In the genomic region with DNA sequence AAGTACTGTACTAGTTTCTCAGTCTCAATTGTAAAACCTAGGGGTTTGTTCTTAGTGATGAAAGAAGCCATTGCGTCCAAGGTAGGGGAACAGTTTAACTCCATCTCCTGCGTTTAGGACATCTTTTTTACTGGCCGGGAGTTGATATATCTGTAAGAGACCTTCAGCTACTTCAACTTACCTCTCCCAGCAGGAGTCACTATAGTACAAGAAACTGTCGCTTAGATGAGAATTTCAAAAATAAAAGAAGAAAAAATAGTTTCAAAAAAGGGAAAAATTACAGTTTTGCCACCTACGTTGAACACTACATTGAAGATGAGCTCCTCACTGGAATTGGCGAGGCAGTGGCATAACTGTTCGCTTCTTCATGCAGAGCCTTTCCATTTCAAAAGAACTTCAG, we compare ENCODE assay signal across 31 cellular contexts.
DNase-seq lines count a peak whose midpoint lies in the region; ATAC-seq, FAIRE-seq and TF ChIP-seq lines count a peak whose summit lies in the region.
"Had no signal": no experiment of that assay in that cellular context is flagged by ENCODE, and none has a peak within 500 bp of the region (broad histone marks: within the 10 kb centered on the region; RNA-seq: fewer than 3 reads in every experiment).

No MANE protein-coding gene starts in this region.

- H3K79me1 ChIP-seq in H1 (ENCODE audit: low read depth, low read length), result no peaks in the 10 kb centered on the region

- H3K27ac Mint-ChIP-seq in GM23338, result no peak overlapping the region
- no peak overlapping the region for H3K27ac Mint-ChIP-seq in activated CD8-positive, alpha-beta T cell treated with anti-CD3 and anti-CD28 coated beads for 36 hours
- H3K27ac Mint-ChIP-seq: CD14-positive monocyte; CD8-positive, alpha-beta memory T cell had no signal

- no peak overlapping the region for H3K4ac ChIP-seq in H1 (replicated peaks; ENCODE audit: insufficient read length, low read depth, low read length)

- no peaks in the 10 kb centered on the region for H3K9me3 ChIP-seq in H1 (ENCODE audit: insufficient read depth in 2 of 2, low read depth in 1 of 2, low read length in 1 of 2)
- H3K9me3 ChIP-seq in psoas muscle, result no peaks in the 10 kb centered on the region
- H3K9me3 ChIP-seq in colonic mucosa, result no peaks in the 10 kb centered on the region
- H3K9me3 ChIP-seq: BE2C, SJSA1 had no signal

- H3K9me3 Mint-ChIP-seq in GM23338, result no peaks in the 10 kb centered on the region
- no peaks in the 10 kb centered on the region for H3K9me3 Mint-ChIP-seq in activated CD8-positive, alpha-beta T cell treated with anti-CD3 and anti-CD28 coated beads for 36 hours
- H3K9me3 Mint-ChIP-seq: CD8-positive, alpha-beta memory T cell had no signal

- H2BK5ac ChIP-seq in H1 (ENCODE audit: low read depth, low read length), result no peak overlapping the region

- H2BK20ac ChIP-seq in H1 (ENCODE audit: low read length), result peak overlapping the region; percentile 87; the same call in 1 of the 2 replicates

- DNase-seq in GM23338 (ENCODE audit: low spot score), result peak; percentile 45
- DNase-seq in NCI-H69 (lab: John Stamatoyannopoulos, UW), result peak; percentile 4
- DNase-seq in H1 (ENCODE audit: low read depth in 1 of 2, low spot score in 2 of 2), result no peak
- no peak for DNase-seq in psoas muscle
- no peak for DNase-seq in colonic mucosa
- DNase-seq in activated CD8-positive, alpha-beta T cell treated with anti-CD3 and anti-CD28 coated beads for 36 hours, result no peak
- no peak for DNase-seq in amygdala (lab: John Stamatoyannopoulos, UW)
- no peak for DNase-seq in SIG-M5 treated with dmso at 0.1 percent for 504 hours (lab: John Stamatoyannopoulos, UW; ENCODE audit: unreplicated experiment)
- DNase-seq: 8988T; ACHN; BE2C; CD8-positive, alpha-beta memory T cell; DMS 273 treated with DMSO at 0.1 percent for 48 hours; DMS79 treated with DMSO at 0.1 percent for 48 hours; GF-D8; GM23248; HCEC 1CT; IMR-90; KG1; NCI-H1048; NCI-H1417; NCI-H1694; NCI-H2029 treated with DMSO at 0.1 percent for 48 hours; NCI-H2171 treated with DMSO at 0.1 percent for 48 hours; NCI-H524; NCI-H774; PC-3 had no signal

- no peak for TF ChIP-seq POLR2A in H1 (IDR thresholded peaks at IDR 0.05; ENCODE audit: control extremely low read depth in 1 of 2, low read depth in 2 of 2, low read length in 2 of 2)

- H3K18ac ChIP-seq in H1 (ENCODE audit: extremely low read depth, low read length), result no peak overlapping the region

- H3K4me2 ChIP-seq in GM23338 (no peak overlapping the region), H1 (ENCODE audit: insufficient read depth in 1 of 2, low read depth in 2 of 2, low read length in 2 of 2) (no peak overlapping the region)

- H3K4me1 Mint-ChIP-seq in GM23338, result peaks cover 55% of the 10 kb centered on the region
- H3K4me1 Mint-ChIP-seq in activated CD8-positive, alpha-beta T cell treated with anti-CD3 and anti-CD28 coated beads for 36 hours (ENCODE audit: low read depth), result no peaks in the 10 kb centered on the region
- H3K4me1 Mint-ChIP-seq: CD14-positive monocyte; CD8-positive, alpha-beta memory T cell had no signal

- no peak overlapping the region for H3K4me3 ChIP-seq in GM23338
- no peak overlapping the region for H3K4me3 ChIP-seq in H1 (ENCODE audit: extremely low read depth in 1 of 4, insufficient read depth in 2 of 4, low read depth in 3 of 4, low read length in 4 of 4)
- no peak overlapping the region for H3K4me3 ChIP-seq in psoas muscle
- H3K4me3 ChIP-seq in colonic mucosa, result no peak overlapping the region
- H3K4me3 ChIP-seq: GM23248, SJSA1 had no signal

- peak; percentile 46 to 56 for TF ChIP-seq RAD21 in H1 (IDR thresholded peaks at IDR 0.05 in 1 of 2, conservative IDR thresholded peaks at IDR 0.05 in 1 of 2; ENCODE audit: low read depth in 2 of 2, low read length in 2 of 2)

- H4K91ac ChIP-seq in H1 (replicated peaks; ENCODE audit: insufficient read length, low read length), result no peak overlapping the region

- H2BK120ac ChIP-seq in H1 (replicated peaks; ENCODE audit: low read depth, low read length), result no peak overlapping the region

- CTCF ChIA-PET in H1 (lab: Charles Lee; ENCODE audit: partially characterized antibody), result interaction anchor here (0.7 to 6.3 kb wide), 14 partner anchors 12 to 1981 kb away, joined by 3 to 32 read pairs (median 4); no protein-coding TSS in a partner anchor
- CTCF ChIA-PET in activated CD8-positive, alpha-beta T cell treated with anti-CD3 and anti-CD28 coated beads for 36 hours (lab: Charles Lee), result interaction anchor here (2.0 to 2.6 kb wide), 2 partner anchors 12 to 172 kb away, joined by 7 to 15 read pairs; no protein-coding TSS in a partner anchor

- H3K9ac ChIP-seq in H1 (replicated peaks in 1 of 4; ENCODE audit: extremely low read depth in 1 of 4, low read depth in 3 of 4, low read length in 3 of 4), result no peak overlapping the region
- no peak overlapping the region for H3K9ac ChIP-seq in colonic mucosa (ENCODE audit: low read depth in 2 of 2, low read length in 2 of 2)
- H3K9ac ChIP-seq: GM23248 had no signal

- no peak for TF ChIP-seq EP300 in H1 (IDR thresholded peaks at IDR 0.05; ENCODE audit: borderline replicate concordance in 1 of 2, low read depth in 2 of 2, low read length in 2 of 2)

- no peaks in the 10 kb centered on the region for H4K20me1 ChIP-seq in GM23338 (replicated peaks; ENCODE audit: insufficient read depth)
- no peaks in the 10 kb centered on the region for H4K20me1 ChIP-seq in H1 (replicated peaks in 1 of 2; ENCODE audit: control insufficient read depth in 1 of 2, insufficient read depth in 2 of 2, low read length in 2 of 2)

- no peaks in the 10 kb centered on the region for H3K9me2 ChIP-seq in GM23338 (ENCODE audit: insufficient read depth)

- POLR2A ChIA-PET in H1 (lab: Charles Lee; ENCODE audit: partially characterized antibody), result interaction anchor here (0.6 to 1.2 kb wide), 2 partner anchors 14 to 156 kb away, joined by 3 read pairs; no protein-coding TSS in a partner anchor
- POLR2A ChIA-PET in activated CD8-positive, alpha-beta T cell treated with anti-CD3 and anti-CD28 coated beads for 36 hours (lab: Charles Lee), result no interaction called here

- FAIRE-seq in H1 (lab: Jason Lieb, UNC), result no peak
- FAIRE-seq: GM12892 had no signal

- no peaks in the 10 kb centered on the region for H3K36me3 ChIP-seq in GM23338 (ENCODE audit: insufficient read depth)
- H3K36me3 ChIP-seq in H1 (ENCODE audit: control insufficient read depth in 2 of 4, insufficient read depth in 4 of 4, low read length in 3 of 4), result no peaks in the 10 kb centered on the region
- peaks cover 0 to 66% of the 10 kb centered on the region in 2 donors for H3K36me3 ChIP-seq in psoas muscle (ENCODE audit: insufficient read depth in 1 of 2, low read depth in 1 of 2)
- H3K36me3 ChIP-seq in colonic mucosa, result no peaks in the 10 kb centered on the region
- H3K36me3 ChIP-seq: BE2C had no signal

- no peak overlapping the region for H3K56ac ChIP-seq in H1 (replicated peaks; ENCODE audit: insufficient read length, low read depth, low read length)

- H3K4me3 Mint-ChIP-seq in GM23338, result no peak overlapping the region
- H3K4me3 Mint-ChIP-seq in activated CD8-positive, alpha-beta T cell treated with anti-CD3 and anti-CD28 coated beads for 36 hours, result no peak overlapping the region
- H3K4me3 Mint-ChIP-seq: CD14-positive monocyte; CD8-positive, alpha-beta memory T cell had no signal

- H3K27me3 Mint-ChIP-seq in GM23338 (ENCODE audit: insufficient read depth, low read depth, poor library complexity), result no peaks in the 10 kb centered on the region
- H3K27me3 Mint-ChIP-seq in activated CD8-positive, alpha-beta T cell treated with anti-CD3 and anti-CD28 coated beads for 36 hours, result peaks cover 2% of the 10 kb centered on the region
- H3K27me3 Mint-ChIP-seq: CD8-positive, alpha-beta memory T cell had no signal

- no peaks in the 10 kb centered on the region for H3K27me3 ChIP-seq in GM23338 (ENCODE audit: insufficient read depth)
- no peaks in the 10 kb centered on the region for H3K27me3 ChIP-seq in H1 (replicated peaks in 1 of 4; ENCODE audit: control insufficient read depth in 3 of 4, extremely low read depth in 1 of 4, insufficient read depth in 3 of 4, low read length in 3 of 4)
- no peaks in the 10 kb centered on the region for H3K27me3 ChIP-seq in psoas muscle (ENCODE audit: insufficient read depth in 3 of 3, low read length in 2 of 3)
- H3K27me3 ChIP-seq in colonic mucosa, result no peaks in the 10 kb centered on the region
- H3K27me3 ChIP-seq: BE2C, SJSA1 had no signal

- no peak for ATAC-seq in GM23338
- no peak for ATAC-seq in psoas muscle
- no peak for ATAC-seq in activated CD8-positive, alpha-beta T cell treated with anti-CD3 and anti-CD28 coated beads for 36 hours
- ATAC-seq: PC-3, Right ventricle myocardium inferior had no signal

- H2AFZ ChIP-seq in GM23338 (no peak overlapping the region), H1 (ENCODE audit: low read length) (no peak overlapping the region)
- H2AFZ ChIP-seq: GM23248 had no signal

- H2AK5ac ChIP-seq in H1 (ENCODE audit: low read depth, low read length), result no peak overlapping the region

- no peak overlapping the region for H3K14ac ChIP-seq in H1 (ENCODE audit: insufficient read length)

- H3K4me1 ChIP-seq in GM23338 (ENCODE audit: insufficient read depth) (peaks cover 38% of the 10 kb centered on the region), H1 (replicated peaks in 1 of 4; ENCODE audit: control insufficient read depth in 3 of 4, insufficient read depth in 4 of 4, low read length in 3 of 4) (peaks cover 4 to 12% (median 9%) of the 10 kb centered on the region in 4 experiments; a peak in 5 of 7 replicates), psoas muscle (peaks cover 53% of the 10 kb centered on the region), colonic mucosa (no peaks in the 10 kb centered on the region)
- H3K4me1 ChIP-seq: BE2C had no signal

- H2BK12ac ChIP-seq in H1 (ENCODE audit: low read depth, low read length), result no peak overlapping the region; the same call in 1 of the 2 replicates

- TF ChIP-seq CTCF in GM23338 (conservative IDR thresholded peaks at IDR 0.05; ENCODE audit: low read depth in 2 of 2), result peak; percentile 52 to 55
- TF ChIP-seq CTCF in H1 (IDR thresholded peaks at IDR 0.05; ENCODE audit: control extremely low read depth in 1 of 3, insufficient read depth in 1 of 3, low read depth in 1 of 3, low read length in 3 of 3), result peak in 1 of 3 experiments; percentile 16; a peak in 2 of 4 replicates
- TF ChIP-seq CTCF in psoas muscle (IDR thresholded peaks at IDR 0.05), result no peak
- no peak for TF ChIP-seq CTCF in colonic mucosa (IDR thresholded peaks at IDR 0.05)
- no peak for TF ChIP-seq CTCF in activated CD8-positive, alpha-beta T cell treated with anti-CD3 and anti-CD28 coated beads for 36 hours (IDR thresholded peaks at IDR 0.05)

- WGBS in H1 (ENCODE audit: extremely low coverage in 1 of 2, insufficient coverage in 1 of 2, insufficient read length in 1 of 2, insufficient replicate concordance in 2 of 2, low coverage in 1 of 2, low lambda C conversion rate in 2 of 2, missing lambda C conversion rate in 1 of 2), 2 experiments, result 88% methylated on average over 7 of the region's 7 CpGs; no CpG with 5 or more reads in 1 of the 2 experiments
- WGBS in psoas muscle, 3 donors, result 95 to 97% (median 96%) methylated on average over 7 of the region's 7 CpGs

- no peaks in the 10 kb centered on the region for H3K23me2 ChIP-seq in H1 (ENCODE audit: low read depth, low read length)

- H4K8ac ChIP-seq in H1 (ENCODE audit: extremely low read depth, insufficient read depth, low read length), result no peak overlapping the region

- H4K5ac ChIP-seq in H1 (ENCODE audit: insufficient read length, low read depth, low read length), result no peak overlapping the region

- no peak overlapping the region for H3K27ac ChIP-seq in GM23338 (ENCODE audit: low read depth)
- no peak overlapping the region for H3K27ac ChIP-seq in H1 (ENCODE audit: low read depth, low read length)
- peak overlapping the region; percentile 86 for H3K27ac ChIP-seq in psoas muscle
- no peak overlapping the region for H3K27ac ChIP-seq in colonic mucosa
- H3K27ac ChIP-seq: GM23248, SJSA1 had no signal

- H3F3A ChIP-seq in GM23338 (replicated peaks; ENCODE audit: low read depth), result no peaks in the 10 kb centered on the region

- H3K79me2 ChIP-seq in GM23338 (replicated peaks; ENCODE audit: insufficient read depth) (no peaks in the 10 kb centered on the region), H1 (ENCODE audit: control insufficient read depth in 1 of 2, insufficient read depth in 2 of 2, low read length in 2 of 2) (no peaks in the 10 kb centered on the region)

- H3K36me3 Mint-ChIP-seq in GM23338 (ENCODE audit: low read depth), result no peaks in the 10 kb centered on the region; the same call in 2 of the 3 replicates
- no peaks in the 10 kb centered on the region for H3K36me3 Mint-ChIP-seq in activated CD8-positive, alpha-beta T cell treated with anti-CD3 and anti-CD28 coated beads for 36 hours (ENCODE audit: low read depth)

- no peak overlapping the region for H2BK15ac ChIP-seq in H1 (ENCODE audit: low read length)

- intact Hi-C loops in psoas muscle (cut with DNase I), result no loop called here
- intact Hi-C loops in colonic mucosa (cut with DNase I), result no loop called here
- intact Hi-C loops in activated CD8-positive, alpha-beta T cell treated with anti-CD3 and anti-CD28 coated beads for 36 hours (cut with micrococcal nuclease), result no loop called here

- no peak overlapping the region for H3K23ac ChIP-seq in H1 (ENCODE audit: insufficient read length)

Comparison
In these comparisons a context has a peak if more than half of its experiments do, and no peak if none do; other contexts are left out.
1. DNase-seq: peak in GM23338 (single experiment) and NCI-H69 (single experiment); none in H1 (0 of 2), psoas muscle (0 of 2), colonic mucosa (single experiment), activated CD8-positive, alpha-beta T cell treated with anti-CD3 and anti-CD28 coated beads for 36 hours (single experiment), amygdala (0 of 56) and SIG-M5 treated with dmso at 0.1 percent for 504 hours (single experiment).
2. CTCF ChIP-seq: peak in GM23338 (2 of 2); none in psoas muscle (single experiment), colonic mucosa (single experiment) and activated CD8-positive, alpha-beta T cell treated with anti-CD3 and anti-CD28 coated beads for 36 hours (single experiment).